ENCODE assay signal across 8 cellular contexts in the genomic region with DNA sequence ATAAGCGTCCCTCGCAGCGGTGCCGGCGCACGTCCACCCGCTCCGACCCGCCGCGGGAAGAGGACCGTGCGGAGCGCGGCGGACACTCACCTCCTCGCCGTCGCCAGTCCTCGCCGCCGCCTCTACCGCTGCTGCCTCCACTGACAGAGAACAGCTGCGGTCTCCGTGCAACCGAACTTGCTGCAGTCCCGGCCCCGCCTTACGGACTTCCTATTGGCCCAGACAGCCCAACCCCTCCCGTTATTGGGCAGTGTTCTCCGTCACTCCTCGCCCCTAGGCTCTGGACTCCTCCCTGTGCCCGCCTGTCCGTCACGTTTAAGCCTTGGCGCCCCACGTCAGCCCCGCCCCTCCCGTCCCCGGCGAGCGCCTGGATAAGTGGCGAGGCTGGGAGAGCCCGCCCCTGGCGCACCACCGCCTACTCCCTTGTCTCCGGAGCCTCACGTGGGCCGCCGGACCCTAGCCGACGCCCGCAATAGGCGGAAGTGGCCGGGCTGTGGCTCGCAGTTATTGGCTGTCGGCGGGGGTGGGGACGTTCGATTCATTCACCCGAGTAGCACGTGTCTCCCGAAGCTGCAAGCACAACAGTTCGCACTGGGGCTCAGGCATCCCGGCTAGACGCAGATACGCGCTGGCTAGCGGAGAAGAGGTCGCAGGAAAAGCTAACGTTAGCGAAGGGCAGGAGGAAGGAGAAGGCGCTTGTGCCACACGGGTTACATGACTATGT.
DNase-seq lines count a peak whose midpoint lies in the region; ATAC-seq and TF ChIP-seq lines count a peak whose summit lies in the region.

TSS of gene PC (minus strand) at position 152 of the 724 bp plus-strand sequence. CDS start 86,224 bp downstream, outside the sequence.

- DNase-seq in AG09309 (ENCODE audit: low read depth) (peak; percentile 99), NCI-H510A (lab: John Stamatoyannopoulos, UW) (peak; percentile 99), coronary artery (ENCODE audit: low spot score) (peak; percentile 100)
- DNase-seq in activated CD4-positive, alpha-beta T cell treated with anti-CD3 and anti-CD28 coated beads, Interleukin-2, amount 50 U/mL, for 1 hour: peak; percentile 95
- peak; percentile 86 to 98 (median 90) for DNase-seq in stimulated activated CD4-positive, alpha-beta T cell treated with anti-CD3 and anti-CD28 coated beads, Interleukin-1b, Interleukin-23, amount 100 ng/mL, for 24 hours (ENCODE audit: low read depth in 4 of 4, low spot score in 1 of 4)

- ATAC-seq in GM19043 (IDR thresholded peaks at IDR 0.05; ENCODE audit: low read depth, unreplicated experiment) (peak; percentile 89), HG03378 (IDR thresholded peaks at IDR 0.05; ENCODE audit: unreplicated experiment) (peak; percentile 84)

- H3K4me3 ChIP-seq in AG09309 (ENCODE audit: control insufficient read depth, low read depth, low read length) (peak within 1 kb of the TSS; percentile 50), coronary artery (peak within 1 kb of the TSS; percentile 79)

- TF ChIP-seq CTCF in AG09309 (IDR thresholded peaks at IDR 0.05; ENCODE audit: control insufficient read depth, insufficient read depth, low read depth, low read length, missing control alignments) (no peak), coronary artery (IDR thresholded peaks at IDR 0.05) (no peak)

- H3K27me3 ChIP-seq in layer of hippocampus (ENCODE audit: control insufficient read depth, insufficient read depth, low read length): no peaks in the 10 kb centered on the region

- H3K27ac ChIP-seq in coronary artery: peak within 1 kb of the TSS; percentile 60 to 85
- peak within 1 kb of the TSS; percentile 84 for H3K27ac ChIP-seq in layer of hippocampus (ENCODE audit: low read depth, low read length)

Comparison
In these comparisons a context has a peak if more than half of its experiments do, and no peak if none do; other contexts are left out.
1. Peak in every context shown above with its lines: DNase-seq, ATAC-seq, H3K4me3 ChIP-seq and H3K27ac ChIP-seq.